ENCODE assay signal across 30 cellular contexts in the genomic region with DNA sequence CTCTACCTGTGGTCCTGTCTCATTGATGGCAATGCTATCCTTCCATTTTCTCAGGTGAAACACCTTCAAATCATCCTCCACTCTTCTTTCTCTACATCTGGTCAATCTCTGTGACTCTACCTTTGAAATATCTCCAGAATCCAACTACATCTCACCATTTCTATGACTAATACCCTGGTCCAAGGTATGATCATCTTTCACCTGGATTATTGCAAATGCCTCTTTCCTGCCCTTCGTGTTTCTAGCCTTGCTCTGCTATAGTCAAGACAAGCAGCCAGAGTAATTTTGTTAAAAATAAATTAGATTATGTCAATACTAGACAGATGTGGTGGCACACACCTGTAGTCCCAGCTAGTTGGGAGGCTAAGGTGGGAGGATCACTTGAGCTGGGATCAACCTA. TPM values are rescaled to one million over a fixed set of nuclear protein-coding genes. Genes with fewer than 3 reads are reported as not detected.
"Had no signal": no experiment of that assay in that cellular context is flagged by ENCODE, and none has a peak within 500 bp of the region (broad histone marks: within the 10 kb centered on the region; RNA-seq: fewer than 3 reads in every experiment).

No MANE protein-coding gene starts in this region.

- H3K36me3 Mint-ChIP-seq: activated naive CD8-positive, alpha-beta T cell treated with anti-CD3 and anti-CD28 coated beads for 36 hours had no signal

- H3K4me1 Mint-ChIP-seq: activated CD4-positive, alpha-beta memory T cell treated with anti-CD3 and anti-CD28 coated beads, Interleukin-2, amount 10 ng/mL, durations not matched to agents 7 days and 5 days; activated CD4-positive, alpha-beta T cell treated with anti-CD3 and anti-CD28 coated beads, Interleukin-2, amount 10 ng/mL, durations not matched to agents 7 days and 5 days; activated naive CD4-positive, alpha-beta T cell treated with anti-CD3 and anti-CD28 coated beads, Interleukin-2, amount 50 U/mL, for 24 hours; activated naive CD8-positive, alpha-beta T cell treated with anti-CD3 and anti-CD28 coated beads for 36 hours; activated naive CD8-positive, alpha-beta T cell treated with anti-CD3 and anti-CD28 coated beads, Interleukin-2, amount 50 U/mL, for 24 hours had no signal

- H3K9me3 Mint-ChIP-seq: activated CD4-positive, alpha-beta memory T cell treated with anti-CD3 and anti-CD28 coated beads, Interleukin-2, amount 10 ng/mL, durations not matched to agents 7 days and 5 days; activated CD4-positive, alpha-beta T cell treated with anti-CD3 and anti-CD28 coated beads, Interleukin-2, amount 10 ng/mL, durations not matched to agents 7 days and 5 days; activated naive CD4-positive, alpha-beta T cell treated with anti-CD3 and anti-CD28 coated beads for 36 hours; activated naive CD8-positive, alpha-beta T cell treated with anti-CD3 and anti-CD28 coated beads for 36 hours; activated naive CD8-positive, alpha-beta T cell treated with anti-CD3 and anti-CD28 coated beads, Interleukin-2, amount 50 U/mL, for 24 hours; activated T-cell treated with anti-CD3 and anti-CD28 coated beads, Interleukin-2, amount 50 U/mL, for 24 hours had no signal

- DNase-seq: activated CD4-positive, alpha-beta memory T cell treated with anti-CD3 and anti-CD28 coated beads, Interleukin-2, amount 10 ng/mL, durations not matched to agents 7 days and 5 days; activated CD4-positive, alpha-beta T cell treated with anti-CD3 and anti-CD28 coated beads for 4 hours; activated CD4-positive, alpha-beta T cell treated with anti-CD3 and anti-CD28 coated beads, Interleukin-2, amount 10 ng/mL, durations not matched to agents 7 days and 5 days; activated CD4-positive, alpha-beta T cell treated with anti-CD3 and anti-CD28 coated beads, Interleukin-2, amount 50 U/mL, for 4 hours; activated CD4-positive, CD25-positive, alpha-beta regulatory T cell; activated CD4-positive, CD25-positive, alpha-beta regulatory T cell treated with anti-CD3 and anti-CD28 coated beads, Interleukin-2, amount 50 U/mL, for 72 hours; activated CD8-positive, alpha-beta memory T cell treated with anti-CD3 and anti-CD28 coated beads, Interleukin-2, amount 50 U/mL, for 48 hours; activated naive CD4-positive, alpha-beta T cell treated with anti-CD3 and anti-CD28 coated beads for 36 hours; activated naive CD8-positive, alpha-beta T cell treated with anti-CD3 and anti-CD28 coated beads for 36 hours; activated naive CD8-positive, alpha-beta T cell treated with anti-CD3 and anti-CD28 coated beads, Interleukin-2, amount 50 U/mL, for 24 hours; activated T-cell treated with anti-CD3 and anti-CD28 coated beads for 4 hours; activated T-cell treated with anti-CD3 and anti-CD28 coated beads, Interleukin-2, amount 50 U/mL, for 24 hours; activated T-cell treated with anti-CD3 and anti-CD28 coated beads, Interleukin-2, amount 50 U/mL, for 72 hours; amygdala; aorta; body of pancreas; central memory CD4-positive, alpha-beta T cell; cerebellar nuclear complex; colonic mucosa; effector CD8-positive, alpha-beta T cell; endodermal cell; gastrocnemius medialis; heart right ventricle; T-helper 2 cell had no signal

- H3K27ac Mint-ChIP-seq: activated CD4-positive, alpha-beta memory T cell treated with anti-CD3 and anti-CD28 coated beads, Interleukin-2, amount 10 ng/mL, durations not matched to agents 7 days and 5 days; activated CD4-positive, alpha-beta T cell treated with anti-CD3 and anti-CD28 coated beads, Interleukin-2, amount 10 ng/mL, durations not matched to agents 7 days and 5 days; activated naive CD4-positive, alpha-beta T cell treated with anti-CD3 and anti-CD28 coated beads for 36 hours; activated naive CD4-positive, alpha-beta T cell treated with anti-CD3 and anti-CD28 coated beads, Interleukin-2, amount 50 U/mL, for 24 hours; activated naive CD8-positive, alpha-beta T cell treated with anti-CD3 and anti-CD28 coated beads for 36 hours; activated naive CD8-positive, alpha-beta T cell treated with anti-CD3 and anti-CD28 coated beads, Interleukin-2, amount 50 U/mL, for 24 hours; activated T-cell treated with anti-CD3 and anti-CD28 coated beads, Interleukin-2, amount 50 U/mL, for 24 hours; activated T-cell treated with anti-CD3 and anti-CD28 coated beads, Interleukin-2, amount 50 U/mL, for 72 hours; endodermal cell had no signal

- H3K4me1 ChIP-seq: body of pancreas, esophagus muscularis mucosa, foreskin keratinocyte, heart right ventricle had no signal

- ATAC-seq: activated naive CD8-positive, alpha-beta T cell treated with anti-CD3 and anti-CD28 coated beads, Interleukin-2, amount 50 U/mL, for 24 hours; activated T-cell treated with anti-CD3 and anti-CD28 coated beads, Interleukin-2, amount 50 U/mL, for 72 hours; body of pancreas; foreskin keratinocyte; gastrocnemius medialis; heart right ventricle had no signal

- H3K27me3 ChIP-seq: adrenal gland, body of pancreas, cardiac muscle cell, colonic mucosa, esophagus muscularis mucosa, gastrocnemius medialis had no signal

- H3K36me3 ChIP-seq: adrenal gland, cardiac muscle cell, colonic mucosa, esophagus muscularis mucosa, gastrocnemius medialis, heart right ventricle had no signal

- H3K27me3 Mint-ChIP-seq: activated naive CD4-positive, alpha-beta T cell treated with anti-CD3 and anti-CD28 coated beads, Interleukin-2, amount 50 U/mL, for 24 hours; activated T-cell treated with anti-CD3 and anti-CD28 coated beads, Interleukin-2, amount 50 U/mL, for 24 hours had no signal

- H3K4me3 ChIP-seq: adrenal gland, body of pancreas, cardiac muscle cell, colonic mucosa, esophagus muscularis mucosa, gastrocnemius medialis, heart right ventricle had no signal

- H3K9me3 ChIP-seq: adrenal gland, body of pancreas, colonic mucosa, esophagus muscularis mucosa, gastrocnemius medialis, heart right ventricle had no signal

- H3K4me3 Mint-ChIP-seq: activated CD4-positive, alpha-beta memory T cell treated with anti-CD3 and anti-CD28 coated beads, Interleukin-2, amount 10 ng/mL, durations not matched to agents 7 days and 5 days; activated CD4-positive, alpha-beta T cell treated with anti-CD3 and anti-CD28 coated beads, Interleukin-2, amount 10 ng/mL, durations not matched to agents 7 days and 5 days; activated naive CD4-positive, alpha-beta T cell treated with anti-CD3 and anti-CD28 coated beads for 36 hours; activated naive CD4-positive, alpha-beta T cell treated with anti-CD3 and anti-CD28 coated beads, Interleukin-2, amount 50 U/mL, for 24 hours; activated naive CD8-positive, alpha-beta T cell treated with anti-CD3 and anti-CD28 coated beads for 36 hours; activated naive CD8-positive, alpha-beta T cell treated with anti-CD3 and anti-CD28 coated beads, Interleukin-2, amount 50 U/mL, for 24 hours; activated T-cell treated with anti-CD3 and anti-CD28 coated beads, Interleukin-2, amount 50 U/mL, for 24 hours; activated T-cell treated with anti-CD3 and anti-CD28 coated beads, Interleukin-2, amount 50 U/mL, for 72 hours; endodermal cell had no signal

- H3K27ac ChIP-seq: adrenal gland, body of pancreas, cardiac muscle cell, colonic mucosa, esophagus muscularis mucosa, foreskin keratinocyte, gastrocnemius medialis, heart right ventricle had no signal

RNA-seq across cellular contexts. Expression of a gene that starts 24.5 kb away (rescaled TPM):
- total RNA-seq: activated CD4-positive, alpha-beta memory T cell treated with anti-CD3 and anti-CD28 coated beads, Interleukin-2, amount 10 ng/mL, durations not matched to agents 7 days and 5 days; T-helper 1 cell treated with Interleukin-12 subunit alpha and Interleukin-12 subunit beta and Interleukin-4 antibody, amounts not matched to agents 30 ng/mL and 1 ng/mL, for 36 hours had no signal
